ENCODE assay signal across 31 cellular contexts in genomic region chr2:75190271-75190990, GRCh38. TPM values are rescaled to one million over a fixed set of nuclear protein-coding genes. Genes with fewer than 3 reads are reported as not detected.
"Had no signal": no experiment of that assay in that cellular context is flagged by ENCODE, and none has a peak within 500 bp of the region (broad histone marks: within the 10 kb centered on the region; RNA-seq: fewer than 3 reads in every experiment).

No MANE protein-coding gene starts in this region.

- H3K27ac Mint-ChIP-seq: naive thymus-derived CD4-positive, alpha-beta T cell; natural killer cell; nephron; neural progenitor cell; progenitor cell of endocrine pancreas; stimulated activated memory B cell treated with anti-CD40 and anti-IgM and Interleukin-4, amounts not matched to agents 10 μg/mL and 1 μg/mL and 100 μg/mL, for 72 hours; stimulated activated naive CD8-positive, alpha-beta T cell treated with anti-CD3 and anti-CD28 coated beads, Interleukin-15, amount 100 ng/mL, for 72 hours had no signal

- H3K9me3 Mint-ChIP-seq: naive thymus-derived CD4-positive, alpha-beta T cell; natural killer cell; nephron; neural progenitor cell; stimulated activated memory B cell treated with anti-CD40 and anti-IgM and Interleukin-4, amounts not matched to agents 10 μg/mL and 1 μg/mL and 100 μg/mL, for 72 hours; stimulated activated naive CD8-positive, alpha-beta T cell treated with anti-CD3 and anti-CD28 coated beads, Interleukin-15, amount 100 ng/mL, for 72 hours had no signal

- H3K9me3 ChIP-seq: ovary, psoas muscle, right lobe of liver, spleen, suprapubic skin, testis, tibial artery, transverse colon, upper lobe of left lung, uterus had no signal

- H3K9ac ChIP-seq: neural progenitor cell, parathyroid adenoma had no signal

- H3K4me3 Mint-ChIP-seq: naive thymus-derived CD4-positive, alpha-beta T cell; natural killer cell; nephron; neural progenitor cell; stimulated activated memory B cell treated with anti-CD40 and anti-IgM and Interleukin-4, amounts not matched to agents 10 μg/mL and 1 μg/mL and 100 μg/mL, for 72 hours; stimulated activated naive CD8-positive, alpha-beta T cell treated with anti-CD3 and anti-CD28 coated beads, Interleukin-15, amount 100 ng/mL, for 72 hours had no signal

- ATAC-seq: naive thymus-derived CD4-positive, alpha-beta T cell; natural killer cell; psoas muscle; right cardiac atrium; right lobe of liver; stimulated activated memory B cell treated with anti-CD40 and anti-IgM and Interleukin-4, amounts not matched to agents 10 μg/mL and 1 μg/mL and 100 μg/mL, for 72 hours; stimulated activated naive CD8-positive, alpha-beta T cell treated with anti-CD3 and anti-CD28 coated beads, Interleukin-15, amount 100 ng/mL, for 72 hours; stimulated activated naive CD8-positive, alpha-beta T cell treated with anti-CD3 and anti-CD28 coated beads, Interleukin-15, Interleukin-2, amounts not matched to agents 100 U/mL and 50 U/mL, for 24 hours had no signal

- H3K27me3 ChIP-seq: ovary, right lobe of liver, spleen, suprapubic skin, testis, tibial artery, transverse colon, upper lobe of left lung, uterus had no signal

- H3K4me3 ChIP-seq: neural progenitor cell, ovary, psoas muscle, right lobe of liver, skin epidermis, smooth muscle cell, spleen, suprapubic skin, testis, tibial artery, transverse colon, upper lobe of left lung, uterus had no signal

- H2AFZ ChIP-seq: neural progenitor cell, parathyroid adenoma had no signal

- DNase-seq: naive thymus-derived CD4-positive, alpha-beta T cell; natural killer cell; occipital lobe; ovary; posterior cingulate gyrus; psoas muscle; right cardiac atrium; right lobe of liver; spleen; stimulated activated CD4-positive, alpha-beta T cell treated with anti-CD3 and anti-CD28 coated beads, Interleukin-12 subunit alpha, Interleukin-12 subunit beta, amount 100 ng/mL, for 4 hours; stimulated activated CD4-positive, alpha-beta T cell treated with anti-CD3 and anti-CD28 coated beads, Interleukin-1b, Interleukin-23, amount 100 ng/mL, for 48 hours; stimulated activated CD4-positive, alpha-beta T cell treated with anti-CD3 and anti-CD28 coated beads, Interleukin-4, amount 100 ng/mL, for 1 hour; stimulated activated CD4-positive, alpha-beta T cell treated with anti-CD3 and anti-CD28 coated beads, Interleukin-4, amount 100 ng/mL, for 4 hours; stimulated activated CD8-positive, alpha-beta memory T cell treated with anti-CD3 and anti-CD28 coated beads, Interleukin-4, amount 100 ng/mL, for 48 hours; stimulated activated naive CD4-positive, alpha-beta T cell; stimulated activated naive CD8-positive, alpha-beta T cell treated with anti-CD3 and anti-CD28 coated beads, Interleukin-15, amount 100 ng/mL, for 72 hours; stimulated activated naive CD8-positive, alpha-beta T cell treated with anti-CD3 and anti-CD28 coated beads, Interleukin-15, Interleukin-2, amounts not matched to agents 100 U/mL and 50 U/mL, for 24 hours; substantia nigra; testis; tibial artery; transverse colon; upper lobe of left lung; uterus had no signal

- H3K79me2 ChIP-seq: parathyroid adenoma had no signal

- H3K4me1 Mint-ChIP-seq: natural killer cell; neural progenitor cell; stimulated activated naive CD8-positive, alpha-beta T cell treated with anti-CD3 and anti-CD28 coated beads, Interleukin-15, amount 100 ng/mL, for 72 hours had no signal

- H3K27me3 Mint-ChIP-seq: stimulated activated memory B cell treated with anti-CD40 and anti-IgM and Interleukin-4, amounts not matched to agents 10 μg/mL and 1 μg/mL and 100 μg/mL, for 72 hours; stimulated activated naive CD8-positive, alpha-beta T cell treated with anti-CD3 and anti-CD28 coated beads, Interleukin-15, amount 100 ng/mL, for 72 hours had no signal

- H3K36me3 ChIP-seq: neural progenitor cell, ovary, right lobe of liver, spleen, suprapubic skin, tibial artery, transverse colon, upper lobe of left lung, uterus had no signal

- H3K36me3 Mint-ChIP-seq: natural killer cell; neural progenitor cell; stimulated activated memory B cell treated with anti-CD40 and anti-IgM and Interleukin-4, amounts not matched to agents 10 μg/mL and 1 μg/mL and 100 μg/mL, for 72 hours had no signal

- H3K4me1 ChIP-seq: neural progenitor cell, parathyroid adenoma, psoas muscle, right lobe of liver, spleen, suprapubic skin, testis, tibial artery, transverse colon, upper lobe of left lung, uterus had no signal

- H3K27ac ChIP-seq: neural progenitor cell, ovary, parathyroid adenoma, psoas muscle, right lobe of liver, skin epidermis, spleen, suprapubic skin, testis, tibial artery, transverse colon, upper lobe of left lung, uterus had no signal

- H3K4me2 ChIP-seq: neural progenitor cell, smooth muscle cell had no signal

RNA-seq across cellular contexts. Expression of gene TACR1, which starts 8.9 kb away (rescaled TPM):
- total RNA-seq: natural killer cell, right lobe of liver had no signal
- polyA plus RNA-seq: naive thymus-derived CD4-positive, alpha-beta T cell had no signal
